In genomic region chr7:129534558-129534957, GRCh38 we compare ENCODE assay signal across 7 cellular contexts. TPM values are rescaled to one million over a fixed set of nuclear protein-coding genes. Genes with fewer than 3 reads are reported as not detected.
"Had no signal": no experiment of that assay in that cellular context is flagged by ENCODE, and none has a peak within 500 bp of the region (broad histone marks: within the 10 kb centered on the region; RNA-seq: fewer than 3 reads in every experiment).

No MANE protein-coding gene starts in this region.

RNA-seq across cellular contexts. Expression of gene SMKR1, which starts 32.2 kb away (rescaled TPM):
- total RNA-seq: osteocyte, posterior vena cava, right atrium auricular region, smooth muscle cell, suprapubic skin, transverse colon, vagina had no signal
- polyA plus RNA-seq: smooth muscle cell had no signal
